25 cellular contexts compared by ENCODE assay signal in the genomic region with DNA sequence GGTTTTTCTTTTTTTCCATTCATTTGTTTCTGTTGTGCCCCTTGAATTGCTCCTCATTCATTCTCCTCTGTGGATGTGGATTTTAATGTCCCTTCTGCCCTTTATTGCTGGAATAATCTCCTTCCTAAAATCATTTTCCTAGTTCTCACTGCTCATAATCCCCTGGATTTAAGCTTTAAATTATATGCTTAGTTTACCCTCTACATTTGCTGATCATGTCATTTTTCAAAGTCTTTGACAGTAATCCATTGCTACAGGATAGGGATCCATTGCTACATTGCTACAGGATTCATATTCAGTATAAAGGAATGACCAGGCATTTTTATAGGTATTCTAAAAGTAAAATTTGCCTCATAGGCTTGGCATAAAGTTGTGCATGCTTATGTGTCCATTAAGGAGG. TPM values are rescaled to one million over a fixed set of nuclear protein-coding genes. Genes with fewer than 3 reads are reported as not detected.
DNase-seq lines count a peak whose midpoint lies in the region; ATAC-seq, FAIRE-seq and TF ChIP-seq lines count a peak whose summit lies in the region.
"Had no signal": no experiment of that assay in that cellular context is flagged by ENCODE, and none has a peak within 500 bp of the region (broad histone marks: within the 10 kb centered on the region; RNA-seq: fewer than 3 reads in every experiment).

No MANE protein-coding gene starts in this region.

- FAIRE-seq in A549 (lab: Jason Lieb, UNC) = no peak
- FAIRE-seq in D721Med (lab: Jason Lieb, UNC) = peak; percentile 84
- FAIRE-seq: A204.1, GM12878, GM12892, GM18507 had no signal

- no peak for ATAC-seq in A549
- no peak for ATAC-seq in HG03432 (IDR thresholded peaks at IDR 0.05; ENCODE audit: unreplicated experiment)
- ATAC-seq: CD8-positive, alpha-beta T cell; GM12878 had no signal

- POLR2A ChIA-PET in A549 (lab: Yijun Ruan, JAX) = no interaction called here

- no peaks in the 10 kb centered on the region for H3K9me3 ChIP-seq in A549
- H3K9me3 ChIP-seq in colonic mucosa = no peaks in the 10 kb centered on the region
- H3K9me3 ChIP-seq: BLaER1 treated with 17β-estradiol and CSF1 and Interleukin-3, amounts not matched to agents 10 nM and 100 nM; Caco-2 had no signal

- H3K27me3 ChIP-seq in colonic mucosa = no peaks in the 10 kb centered on the region
- H3K27me3 ChIP-seq: BLaER1 treated with 17β-estradiol and CSF1 and Interleukin-3, amounts not matched to agents 10 nM and 100 nM had no signal

- H3K27ac ChIP-seq in A549 = no peak overlapping the region
- no peak overlapping the region for H3K27ac ChIP-seq in colonic mucosa
- H3K27ac ChIP-seq: BLaER1 treated with 17β-estradiol and CSF1 and Interleukin-3, amounts not matched to agents 10 nM and 100 nM; C4-2B had no signal

- no peaks in the 10 kb centered on the region for H3K36me3 ChIP-seq in colonic mucosa

- CTCF ChIA-PET in A549 (lab: Yijun Ruan, JAX) = no interaction called here

- H3K4me2 ChIP-seq in A549 = no peak overlapping the region
- H3K4me2 ChIP-seq: BLaER1 treated with 17β-estradiol and CSF1 and Interleukin-3, amounts not matched to agents 10 nM and 100 nM had no signal

- intact Hi-C loops in colonic mucosa (cut with DNase I) = no loop called here

- no peaks in the 10 kb centered on the region for H3K4me1 ChIP-seq in A549
- H3K4me1 ChIP-seq in colonic mucosa = no peaks in the 10 kb centered on the region
- H3K4me1 ChIP-seq: Caco-2 had no signal

- no peak for TF ChIP-seq POLR2A in A549 (IDR thresholded peaks at IDR 0.05; ENCODE audit: low read length)

- TF ChIP-seq RAD21 in A549 (conservative IDR thresholded peaks at IDR 0.05 in 1 of 2, IDR thresholded peaks at IDR 0.05 in 1 of 2) = no peak

- no peak overlapping the region for H3K4me3 ChIP-seq in A549
- no peak overlapping the region for H3K4me3 ChIP-seq in colonic mucosa
- H3K4me3 ChIP-seq: BLaER1 treated with 17β-estradiol and CSF1 and Interleukin-3, amounts not matched to agents 10 nM and 100 nM; GM12878 had no signal

- TF ChIP-seq CTCF in A549 (IDR thresholded peaks at IDR 0.05) (no peak), D721Med (IDR thresholded peaks at IDR 0.05; ENCODE audit: insufficient read depth, missing control alignments) (no peak), colonic mucosa (IDR thresholded peaks at IDR 0.05) (no peak)

- TF ChIP-seq EP300 in A549 (IDR thresholded peaks at IDR 0.05) = no peak

- H3K9ac ChIP-seq in colonic mucosa (ENCODE audit: low read depth in 2 of 2, low read length in 2 of 2) = no peak overlapping the region
- H3K9ac ChIP-seq: BLaER1 treated with 17β-estradiol and CSF1 and Interleukin-3, amounts not matched to agents 10 nM and 100 nM had no signal

- no peak for DNase-seq in A549 (ENCODE audit: low read depth in 1 of 2, low spot score in 1 of 2)
- DNase-seq in D721Med (ENCODE audit: insufficient read length, low spot score) = no peak
- peak; percentile 47 for DNase-seq in NCI-H82 treated with DMSO at 0.1 percent for 48 hours (lab: John Stamatoyannopoulos, UW; ENCODE audit: unreplicated experiment)
- no peak for DNase-seq in colonic mucosa
- DNase-seq in activated naive CD4-positive, alpha-beta T cell (lab: John Stamatoyannopoulos, UW) = no peak
- DNase-seq: 8988T; AML-193; Caco-2; Calu3; CD4-positive, alpha-beta T cell; CD8-positive, alpha-beta T cell; DMS 273 treated with DMSO at 0.1 percent for 48 hours; DMS153; DMS53; DMS79; DND-41; EL; GDM1 had no signal

TF ChIP-seq in A549, 52 proteins besides CTCF, POLR2A, EP300 and RAD21:
- TF ChIP-seq MAZ (IDR thresholded peaks at IDR 0.05; ENCODE audit: borderline replicate concordance, low read depth, low read length) (no peak), MAFK (IDR thresholded peaks at IDR 0.05; ENCODE audit: partially characterized antibody) (peak; percentile 45), HOXA7 (CRISPR knock-in tag; IDR thresholded peaks at IDR 0.05) (no peak), PHF8 (IDR thresholded peaks at IDR 0.05; ENCODE audit: borderline replicate concordance, low read depth) (no peak)
- TF ChIP-seq, protein P1, sequence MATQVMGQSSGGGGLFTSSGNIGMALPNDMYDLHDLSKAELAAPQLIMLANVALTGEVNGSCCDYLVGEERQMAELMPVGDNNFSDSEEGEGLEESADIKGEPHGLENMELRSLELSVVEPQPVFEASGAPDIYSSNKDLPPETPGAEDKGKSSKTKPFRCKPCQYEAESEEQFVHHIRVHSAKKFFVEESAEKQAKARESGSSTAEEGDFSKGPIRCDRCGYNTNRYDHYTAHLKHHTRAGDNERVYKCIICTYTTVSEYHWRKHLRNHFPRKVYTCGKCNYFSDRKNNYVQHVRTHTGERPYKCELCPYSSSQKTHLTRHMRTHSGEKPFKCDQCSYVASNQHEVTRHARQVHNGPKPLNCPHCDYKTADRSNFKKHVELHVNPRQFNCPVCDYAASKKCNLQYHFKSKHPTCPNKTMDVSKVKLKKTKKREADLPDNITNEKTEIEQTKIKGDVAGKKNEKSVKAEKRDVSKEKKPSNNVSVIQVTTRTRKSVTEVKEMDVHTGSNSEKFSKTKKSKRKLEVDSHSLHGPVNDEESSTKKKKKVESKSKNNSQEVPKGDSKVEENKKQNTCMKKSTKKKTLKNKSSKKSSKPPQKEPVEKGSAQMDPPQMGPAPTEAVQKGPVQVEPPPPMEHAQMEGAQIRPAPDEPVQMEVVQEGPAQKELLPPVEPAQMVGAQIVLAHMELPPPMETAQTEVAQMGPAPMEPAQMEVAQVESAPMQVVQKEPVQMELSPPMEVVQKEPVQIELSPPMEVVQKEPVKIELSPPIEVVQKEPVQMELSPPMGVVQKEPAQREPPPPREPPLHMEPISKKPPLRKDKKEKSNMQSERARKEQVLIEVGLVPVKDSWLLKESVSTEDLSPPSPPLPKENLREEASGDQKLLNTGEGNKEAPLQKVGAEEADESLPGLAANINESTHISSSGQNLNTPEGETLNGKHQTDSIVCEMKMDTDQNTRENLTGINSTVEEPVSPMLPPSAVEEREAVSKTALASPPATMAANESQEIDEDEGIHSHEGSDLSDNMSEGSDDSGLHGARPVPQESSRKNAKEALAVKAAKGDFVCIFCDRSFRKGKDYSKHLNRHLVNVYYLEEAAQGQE (IDR thresholded peaks at IDR 0.05) = no peak
- TF ChIP-seq, protein P2, sequence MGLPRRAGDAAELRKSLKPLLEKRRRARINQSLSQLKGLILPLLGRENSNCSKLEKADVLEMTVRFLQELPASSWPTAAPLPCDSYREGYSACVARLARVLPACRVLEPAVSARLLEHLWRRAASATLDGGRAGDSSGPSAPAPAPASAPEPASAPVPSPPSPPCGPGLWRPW (IDR thresholded peaks at IDR 0.05) = no peak

RNA-seq across cellular contexts. Expression of a gene that starts 14.3 kb away (rescaled TPM):
- polyA plus RNA-seq in A549 (2011; rRNA removed) (0.38 and 0.59 TPM in 2 replicates), A549 (2017; fragmentation: RNase III; extraction: RNeasy Plus Mini Kit Qiagen cat#74134 plus additional on column Dnase treatment) (0.29 to 0.53 TPM (median 0.52 TPM) in 3 replicates)
- polyA plus RNA-seq in A549 (2012; cell fraction: cytosol; rRNA removed) = 0.09 and 0.12 TPM in 2 replicates
- 0.10 and 0.31 TPM in 2 replicates for polyA plus RNA-seq in A549 (2012; cell fraction: nucleus; rRNA removed)
- 0.79 and 0.97 TPM in 2 replicates for polyA minus RNA-seq in A549 (2011; rRNA and poly(A)+ RNA removed)
- 1 to 10 TPM; 2.6 to 2.8 TPM for total RNA-seq in colonic mucosa
